1 cellular context compared by ENCODE assay signal in the genomic region with DNA sequence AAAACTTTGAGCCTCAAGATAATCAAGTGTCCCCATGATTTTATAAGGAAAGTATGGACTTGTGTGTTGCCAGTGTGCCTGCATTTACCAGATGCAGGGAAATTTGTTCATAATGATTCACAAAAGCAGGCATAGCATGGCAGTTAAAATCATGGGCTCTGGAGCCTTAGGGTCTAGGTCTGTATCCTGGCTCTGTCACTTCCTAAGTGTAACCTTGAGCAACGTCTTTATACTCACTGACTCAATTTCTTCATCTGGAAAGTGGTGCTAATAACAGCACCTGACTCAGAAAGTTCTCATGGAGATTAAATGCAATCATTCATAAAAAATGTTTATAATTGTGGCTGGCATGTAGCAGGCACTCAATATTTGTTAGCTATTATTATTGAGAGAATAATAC.
TF ChIP-seq lines count a peak whose summit lies in the region.

No MANE protein-coding gene starts in this region.

TF ChIP-seq in SK-N-SH treated with all-trans-retinoic acid at 6 μM for 48 hours, 23 proteins besides CTCF, POLR2A, EP300 and RAD21 (continued from another document):
- TF ChIP-seq ZFP3 (CRISPR knock-in tag; IDR thresholded peaks at IDR 0.05), result no peak
- no peak for TF ChIP-seq ZNF8 (CRISPR knock-in tag; IDR thresholded peaks at IDR 0.05)
- no peak for TF ChIP-seq TCF4 (CRISPR knock-in tag; IDR thresholded peaks at IDR 0.05; ENCODE audit: borderline replicate concordance)
- TF ChIP-seq ISL1 (CRISPR knock-in tag; IDR thresholded peaks at IDR 0.05), result no peak
- no peak for TF ChIP-seq POU6F1 (CRISPR knock-in tag; IDR thresholded peaks at IDR 0.05; ENCODE audit: borderline replicate concordance, low read depth)
